In the genomic region with DNA sequence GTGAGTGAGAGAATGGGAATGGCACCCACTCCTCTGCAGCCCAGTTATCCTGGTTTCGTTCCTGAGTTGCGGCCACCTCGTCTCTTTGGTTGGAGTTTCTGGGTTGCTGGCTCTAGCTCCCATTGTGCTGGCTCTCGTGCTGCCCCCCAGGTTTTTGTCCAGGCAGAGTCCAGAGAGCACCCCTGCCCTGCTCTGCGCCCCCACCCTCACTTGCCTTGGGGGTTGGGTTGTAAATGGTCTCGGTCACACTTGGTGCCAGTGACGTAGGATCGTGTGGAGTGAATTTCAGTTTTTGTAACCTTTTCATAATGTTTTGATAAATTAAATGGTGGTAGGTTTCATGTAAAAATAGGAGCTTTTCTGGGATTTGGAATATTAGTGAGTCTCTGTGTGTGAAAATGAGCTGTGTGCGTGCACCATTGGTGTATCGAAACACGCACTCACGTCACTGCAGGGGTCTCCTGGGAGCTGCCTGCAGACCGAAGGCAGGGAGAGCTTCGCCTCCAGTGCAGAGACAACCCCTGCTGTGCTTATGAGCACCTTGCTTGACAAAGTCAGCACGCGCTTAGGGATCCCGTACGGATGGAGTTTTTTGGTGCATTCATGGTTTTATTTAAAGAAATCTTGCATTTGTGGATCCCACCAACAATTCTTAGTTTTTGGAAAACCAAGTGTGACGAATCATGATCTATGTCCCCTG, we compare ENCODE assay signal across 2 cellular contexts.
TF ChIP-seq lines count a peak whose summit lies in the region.

No MANE protein-coding gene starts in this region.

TF ChIP-seq in H1, 55 proteins besides CTCF, POLR2A, EP300 and RAD21:
- TF ChIP-seq GABPA (IDR thresholded peaks at IDR 0.05; ENCODE audit: borderline replicate concordance, insufficient read depth, low read length) (no peak), SRF (IDR thresholded peaks at IDR 0.05; ENCODE audit: low read depth, low read length) (no peak), EGR1 (IDR thresholded peaks at IDR 0.05; ENCODE audit: borderline replicate concordance, low read depth, low read length) (no peak), POU5F1 (IDR thresholded peaks at IDR 0.05; ENCODE audit: low read depth, low read length) (no peak)

TF ChIP-seq in SK-N-SH, 30 proteins besides CTCF, POLR2A, EP300 and RAD21:
- TF ChIP-seq YY1 (IDR thresholded peaks at IDR 0.05; ENCODE audit: low read depth): no peak
- TF ChIP-seq, protein P1, sequence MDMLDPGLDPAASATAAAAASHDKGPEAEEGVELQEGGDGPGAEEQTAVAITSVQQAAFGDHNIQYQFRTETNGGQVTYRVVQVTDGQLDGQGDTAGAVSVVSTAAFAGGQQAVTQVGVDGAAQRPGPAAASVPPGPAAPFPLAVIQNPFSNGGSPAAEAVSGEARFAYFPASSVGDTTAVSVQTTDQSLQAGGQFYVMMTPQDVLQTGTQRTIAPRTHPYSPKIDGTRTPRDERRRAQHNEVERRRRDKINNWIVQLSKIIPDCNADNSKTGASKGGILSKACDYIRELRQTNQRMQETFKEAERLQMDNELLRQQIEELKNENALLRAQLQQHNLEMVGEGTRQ (IDR thresholded peaks at IDR 0.05; ENCODE audit: borderline replicate concordance, low read depth, low read length): no peak
- TF ChIP-seq TCF12 (IDR thresholded peaks at IDR 0.05): no peak
- TF ChIP-seq TAF1 (IDR thresholded peaks at IDR 0.05; ENCODE audit: borderline replicate concordance, low read depth, low read length): no peak
- no peak for TF ChIP-seq RFX5 (IDR thresholded peaks at IDR 0.05; ENCODE audit: low read length)
- TF ChIP-seq, protein P2, sequence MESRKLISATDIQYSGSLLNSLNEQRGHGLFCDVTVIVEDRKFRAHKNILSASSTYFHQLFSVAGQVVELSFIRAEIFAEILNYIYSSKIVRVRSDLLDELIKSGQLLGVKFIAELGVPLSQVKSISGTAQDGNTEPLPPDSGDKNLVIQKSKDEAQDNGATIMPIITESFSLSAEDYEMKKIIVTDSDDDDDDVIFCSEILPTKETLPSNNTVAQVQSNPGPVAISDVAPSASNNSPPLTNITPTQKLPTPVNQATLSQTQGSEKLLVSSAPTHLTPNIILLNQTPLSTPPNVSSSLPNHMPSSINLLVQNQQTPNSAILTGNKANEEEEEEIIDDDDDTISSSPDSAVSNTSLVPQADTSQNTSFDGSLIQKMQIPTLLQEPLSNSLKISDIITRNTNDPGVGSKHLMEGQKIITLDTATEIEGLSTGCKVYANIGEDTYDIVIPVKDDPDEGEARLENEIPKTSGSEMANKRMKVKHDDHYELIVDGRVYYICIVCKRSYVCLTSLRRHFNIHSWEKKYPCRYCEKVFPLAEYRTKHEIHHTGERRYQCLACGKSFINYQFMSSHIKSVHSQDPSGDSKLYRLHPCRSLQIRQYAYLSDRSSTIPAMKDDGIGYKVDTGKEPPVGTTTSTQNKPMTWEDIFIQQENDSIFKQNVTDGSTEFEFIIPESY (IDR thresholded peaks at IDR 0.05; ENCODE audit: borderline replicate concordance, low read depth): no peak
- no peak for TF ChIP-seq TEAD4 (IDR thresholded peaks at IDR 0.05; ENCODE audit: borderline replicate concordance, insufficient read depth)
- TF ChIP-seq, protein P3, sequence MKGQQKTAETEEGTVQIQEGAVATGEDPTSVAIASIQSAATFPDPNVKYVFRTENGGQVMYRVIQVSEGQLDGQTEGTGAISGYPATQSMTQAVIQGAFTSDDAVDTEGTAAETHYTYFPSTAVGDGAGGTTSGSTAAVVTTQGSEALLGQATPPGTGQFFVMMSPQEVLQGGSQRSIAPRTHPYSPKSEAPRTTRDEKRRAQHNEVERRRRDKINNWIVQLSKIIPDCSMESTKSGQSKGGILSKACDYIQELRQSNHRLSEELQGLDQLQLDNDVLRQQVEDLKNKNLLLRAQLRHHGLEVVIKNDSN (IDR thresholded peaks at IDR 0.05; ENCODE audit: borderline replicate concordance, low read depth): no peak
- no peak for TF ChIP-seq GATA2 (CRISPR knock-in tag; IDR thresholded peaks at IDR 0.05)
- TF ChIP-seq RCOR1 (IDR thresholded peaks at IDR 0.05; ENCODE audit: low read length): no peak
- no peak for TF ChIP-seq EZH2phosphoT487 (IDR thresholded peaks at IDR 0.05; ENCODE audit: borderline replicate concordance, low read depth)
